Comparison of ENCODE assay signal across 31 cellular contexts in genomic region chrX:106672527-106672926, GRCh38. TPM values are rescaled to one million over a fixed set of nuclear protein-coding genes. Genes with fewer than 3 reads are reported as not detected.
"Had no signal": no experiment of that assay in that cellular context is flagged by ENCODE, and none has a peak within 500 bp of the region (broad histone marks: within the 10 kb centered on the region; RNA-seq: fewer than 3 reads in every experiment).

No MANE protein-coding gene starts in this region.

- H3K36me3 ChIP-seq: ascending aorta, gastrocnemius medialis, right atrium auricular region, stomach, tibial artery had no signal

- H3K79me2 ChIP-seq: parathyroid adenoma had no signal

- H3K4me3 ChIP-seq: ascending aorta, gastrocnemius medialis, right atrium auricular region, smooth muscle cell, stomach, tibial artery had no signal

- H3K4me1 ChIP-seq: ascending aorta, gastrocnemius medialis, parathyroid adenoma, right atrium auricular region, stomach, tibial artery had no signal

- H3K27ac ChIP-seq: ascending aorta, gastrocnemius medialis, parathyroid adenoma, right atrium auricular region, stomach, tibial artery, VCaP had no signal

- H3K9me3 ChIP-seq: ascending aorta, gastrocnemius medialis, right atrium auricular region, stomach, tibial artery had no signal

- ATAC-seq: activated CD4-positive, CD25-positive, alpha-beta regulatory T cell treated with anti-CD3 and anti-CD28 coated beads, Interleukin-2, amount 50 U/mL, for 24 hours; gastrocnemius medialis; left cardiac atrium; left ventricle myocardium superior; naive thymus-derived CD8-positive, alpha-beta T cell; stimulated activated naive B cell treated with anti-CD40 and anti-IgM and Interleukin-4, amounts not matched to agents 10 μg/mL and 1 μg/mL and 100 μg/mL, for 72 hours had no signal

- H3K27me3 ChIP-seq: ascending aorta, gastrocnemius medialis, right atrium auricular region, tibial artery had no signal

- DNase-seq: activated CD4-positive, alpha-beta memory T cell treated with anti-CD3 and anti-CD28 coated beads for 36 hours; activated CD4-positive, alpha-beta T cell treated with anti-CD3 and anti-CD28 coated beads for 48 hours; activated CD8-positive, alpha-beta memory T cell treated with anti-CD3 and anti-CD28 coated beads, Interleukin-2, amount 50 U/mL, for 4 hours; activated effector memory CD4-positive, alpha-beta T cell treated with anti-CD3 and anti-CD28 coated beads, Interleukin-2, amount 50 U/mL, for 16 hours; activated naive CD4-positive, alpha-beta T cell treated with anti-CD3 and anti-CD28 coated beads for 36 hours; activated naive CD8-positive, alpha-beta T cell treated with anti-CD3 and anti-CD28 coated beads, Interleukin-2, amount 10 ng/mL, durations not matched to agents 7 days and 5 days; activated T-cell treated with anti-CD3 and anti-CD28 coated beads, Interleukin-2, amount 50 U/mL, for 1 hour; cortex of kidney; gastrocnemius medialis; glutamatergic neuron; left cardiac atrium; left ventricle myocardium superior; naive thymus-derived CD8-positive, alpha-beta T cell; occipital lobe; stimulated activated CD4-positive, alpha-beta T cell treated with anti-CD3 and anti-CD28 coated beads, Interleukin-1b, Interleukin-23, amount 100 ng/mL, for 48 hours; stimulated activated naive B cell treated with anti-CD40 and anti-IgM and Interleukin-4, amounts not matched to agents 10 μg/mL and 1 μg/mL and 100 μg/mL, for 72 hours; stomach; tibial artery had no signal

- H3K9me3 Mint-ChIP-seq: activated CD4-positive, alpha-beta memory T cell treated with anti-CD3 and anti-CD28 coated beads for 36 hours; activated naive CD4-positive, alpha-beta T cell treated with anti-CD3 and anti-CD28 coated beads for 36 hours; activated naive CD8-positive, alpha-beta T cell treated with anti-CD3 and anti-CD28 coated beads, Interleukin-2, amount 10 ng/mL, durations not matched to agents 7 days and 5 days; activated T-helper 1 cell treated with anti-CD3 and anti-CD28 coated beads, Interleukin-12 subunit alpha, Interleukin-12 subunit beta, Interleukin-2, Interleukin-4 antibody, amounts not matched to agents 30 ng/mL and 10 ng/mL and 1 ng/mL, durations not matched to agents 14 hours and 24 hours and 36 hours; brain; naive thymus-derived CD8-positive, alpha-beta T cell; neural crest cell; stimulated activated naive B cell treated with anti-CD40 and anti-IgM and Interleukin-4, amounts not matched to agents 10 μg/mL and 1 μg/mL and 100 μg/mL, for 72 hours had no signal

- H3K36me3 Mint-ChIP-seq: activated naive CD8-positive, alpha-beta T cell treated with anti-CD3 and anti-CD28 coated beads, Interleukin-2, amount 10 ng/mL, durations not matched to agents 7 days and 5 days; brain had no signal

- H2AFZ ChIP-seq: parathyroid adenoma had no signal

- H3K4me2 ChIP-seq: smooth muscle cell had no signal

- H3K27ac Mint-ChIP-seq: activated CD4-positive, alpha-beta memory T cell treated with anti-CD3 and anti-CD28 coated beads for 36 hours; activated naive CD4-positive, alpha-beta T cell treated with anti-CD3 and anti-CD28 coated beads for 36 hours; activated naive CD8-positive, alpha-beta T cell treated with anti-CD3 and anti-CD28 coated beads, Interleukin-2, amount 10 ng/mL, durations not matched to agents 7 days and 5 days; activated T-helper 1 cell treated with anti-CD3 and anti-CD28 coated beads, Interleukin-12 subunit alpha, Interleukin-12 subunit beta, Interleukin-2, Interleukin-4 antibody, amounts not matched to agents 30 ng/mL and 10 ng/mL and 1 ng/mL, durations not matched to agents 14 hours and 24 hours and 36 hours; brain; naive thymus-derived CD8-positive, alpha-beta T cell; stimulated activated naive B cell treated with anti-CD40 and anti-IgM and Interleukin-4, amounts not matched to agents 10 μg/mL and 1 μg/mL and 100 μg/mL, for 72 hours had no signal

- H3K9ac ChIP-seq: parathyroid adenoma had no signal

RNA-seq across cellular contexts. Expression of gene RNF128, which starts 54.0 kb away (rescaled TPM):
- total RNA-seq: activated CD4-positive, alpha-beta memory T cell treated with anti-CD3 and anti-CD28 coated beads for 36 hours; activated CD8-positive, alpha-beta memory T cell treated with anti-CD3 and anti-CD28 coated beads for 36 hours; activated naive CD4-positive, alpha-beta T cell treated with anti-CD3 and anti-CD28 coated beads for 36 hours; activated naive CD8-positive, alpha-beta T cell treated with anti-CD3 and anti-CD28 coated beads, Interleukin-2, amount 10 ng/mL, durations not matched to agents 7 days and 5 days; activated T-helper 1 cell treated with anti-CD3 and anti-CD28 coated beads, Interleukin-12 subunit alpha, Interleukin-12 subunit beta, Interleukin-2, Interleukin-4 antibody, amounts not matched to agents 30 ng/mL and 10 ng/mL and 1 ng/mL, durations not matched to agents 14 hours and 24 hours and 36 hours; chondrocyte; naive thymus-derived CD8-positive, alpha-beta T cell; neural crest cell; pulmonary artery endothelial cell; T-helper 1 cell treated with Interleukin-12 subunit alpha and Interleukin-12 subunit beta and Interleukin-4 antibody, amounts not matched to agents 30 ng/mL and 1 ng/mL, for 36 hours had no signal
- polyA plus RNA-seq: naive thymus-derived CD8-positive, alpha-beta T cell had no signal
